Comparison of ENCODE assay signal across 23 cellular contexts in the genomic region with DNA sequence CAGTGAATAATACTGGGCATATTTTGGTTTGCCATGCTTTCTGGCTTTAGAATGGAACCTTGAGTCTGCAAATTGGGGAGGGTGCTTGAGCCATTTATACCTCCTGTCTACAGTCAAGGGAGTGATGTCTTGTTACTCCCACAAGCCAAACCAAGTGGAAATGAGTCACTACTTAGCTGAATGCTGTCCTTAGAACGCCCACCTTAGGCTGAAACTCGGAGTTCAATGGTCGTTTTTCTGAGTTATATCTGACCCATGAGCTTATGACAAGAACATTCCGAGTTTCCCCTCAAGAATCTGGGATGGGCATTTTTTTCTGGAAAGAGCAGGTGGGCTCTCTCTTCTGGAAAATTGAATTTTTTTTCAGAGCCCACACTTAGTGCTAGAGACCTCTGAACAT. TPM values are rescaled to one million over a fixed set of nuclear protein-coding genes. Genes with fewer than 3 reads are reported as not detected.
"Had no signal": no experiment of that assay in that cellular context is flagged by ENCODE, and none has a peak within 500 bp of the region (broad histone marks: within the 10 kb centered on the region; RNA-seq: fewer than 3 reads in every experiment).

No MANE protein-coding gene starts in this region.

- H3K27ac ChIP-seq: dorsolateral prefrontal cortex, epithelial cell of prostate, gastrocnemius medialis, prostate gland, right atrium auricular region, testis had no signal

- H3K9me3 ChIP-seq: gastrocnemius medialis, prostate gland, testis had no signal

- H3K4me3 ChIP-seq: dorsolateral prefrontal cortex, gastrocnemius medialis, lung, prostate gland, right atrium auricular region, testis had no signal

- DNase-seq: activated CD8-positive, alpha-beta memory T cell treated with anti-CD3 and anti-CD28 coated beads for 24 hours; activated CD8-positive, alpha-beta memory T cell treated with anti-CD3 and anti-CD28 coated beads, Interleukin-2, amount 50 U/mL, for 48 hours; activated effector memory CD4-positive, alpha-beta T cell treated with anti-CD3 and anti-CD28 coated beads, Interleukin-2, amount 50 U/mL, for 16 hours; activated T-cell treated with anti-CD3 and anti-CD28 coated beads, Interleukin-2, amount 50 U/mL, for 48 hours; caudate nucleus; dorsolateral prefrontal cortex; endodermal cell; gastrocnemius medialis; head of caudate nucleus; kidney; naive thymus-derived CD4-positive, alpha-beta T cell; stimulated activated CD4-positive, alpha-beta T cell treated with anti-CD3 and anti-CD28 coated beads, Interleukin-2, amount 100 ng/mL, for 48 hours; T-helper 1 cell; T-helper 9 cell; testis had no signal

- ATAC-seq: activated CD4-positive, CD25-positive, alpha-beta regulatory T cell treated with anti-CD3 and anti-CD28 coated beads, Interleukin-2, amount 50 U/mL, for 24 hours; gastrocnemius medialis; left lobe of liver; naive thymus-derived CD4-positive, alpha-beta T cell had no signal

- H3K36me3 ChIP-seq: gastrocnemius medialis, prostate gland, right atrium auricular region had no signal

- H3K4me1 ChIP-seq: gastrocnemius medialis, prostate gland, right atrium auricular region, testis had no signal

- FAIRE-seq: kidney had no signal

- H3K27me3 ChIP-seq: right atrium auricular region, testis had no signal

RNA-seq across cellular contexts. Expression of a gene that starts 17.4 kb away (rescaled TPM):
- total RNA-seq: dorsolateral prefrontal cortex; fibroblast of lung; gastrocnemius medialis; kidney; naive thymus-derived CD4-positive, alpha-beta T cell; osteocyte had no signal
- polyA plus RNA-seq: fibroblast of lung; naive thymus-derived CD4-positive, alpha-beta T cell had no signal
